ENCODE assay signal across 9 cellular contexts in genomic region chr9:126773004-126773607, GRCh38. TPM values are rescaled to one million over a fixed set of nuclear protein-coding genes. Genes with fewer than 3 reads are reported as not detected.
DNase-seq lines count a peak whose midpoint lies in the region; ATAC-seq, FAIRE-seq and TF ChIP-seq lines count a peak whose summit lies in the region.
"Had no signal": no experiment of that assay in that cellular context is flagged by ENCODE, and none has a peak within 500 bp of the region (broad histone marks: within the 10 kb centered on the region; RNA-seq: fewer than 3 reads in every experiment).

No MANE protein-coding gene starts in this region.

- H3K36me3 ChIP-seq in BJ (ENCODE audit: control insufficient read depth, insufficient read depth, low read length): no peaks in the 10 kb centered on the region

- peaks cover 2% of the 10 kb centered on the region for H3K27me3 ChIP-seq in BJ (ENCODE audit: control insufficient read depth, insufficient read depth, low read length)

- DNase-seq in BJ (ENCODE audit: low read depth) (no peak), HCEC 1CT (peak; percentile 28), iris pigment epithelial cell (ENCODE audit: low read depth) (peak; percentile 28), GM12892 (ENCODE audit: insufficient read length) (no peak), ureter (ENCODE audit: low spot score) (no peak), NCI-H2029 (lab: John Stamatoyannopoulos, UW) (no peak)

- CTCF ChIA-PET in BJ (lab: Yijun Ruan, JAX): interaction anchor here (0.5 to 2.2 kb wide), 6 partner anchors 9 to 1531 kb away, joined by 3 to 8 read pairs (median 4); no protein-coding TSS in a partner anchor

- H3K4me3 ChIP-seq in BJ (ENCODE audit: low read depth, low read length): no peak overlapping the region
- H3K4me3 ChIP-seq in WI38 (ENCODE audit: low read depth, low read length): no peak overlapping the region
- H3K4me3 ChIP-seq: skin epidermis had no signal

- peak; percentile 57 for TF ChIP-seq CTCF in BJ (IDR thresholded peaks at IDR 0.05; ENCODE audit: insufficient read depth, low read depth, low read length)
- TF ChIP-seq CTCF in WI38 (IDR thresholded peaks at IDR 0.05; ENCODE audit: low read depth, low read length): peak; percentile 77

- ATAC-seq in HG03159 (IDR thresholded peaks at IDR 0.05; ENCODE audit: unreplicated experiment): no peak

- POLR2A ChIA-PET in BJ (lab: Charles Lee): interaction anchor here (0.6 kb wide), 1 partner anchor 446 kb away, joined by 3 read pairs; the partner anchor contains the start of gene MVB12B

- no peak for TF ChIP-seq POLR2A in GM12892 (IDR thresholded peaks at IDR 0.05; ENCODE audit: low read depth, low read length)

- no peak for FAIRE-seq in GM12892 (lab: Jason Lieb, UNC)

RNA-seq across cellular contexts. Expression of gene ZBTB43, which starts 31.7 kb away (rescaled TPM):
- polyA plus RNA-seq in BJ (2011; rRNA removed): 4.6 and 9.6 TPM in 2 replicates
- polyA minus RNA-seq in BJ (2011; rRNA and poly(A)+ RNA removed): 4.0 and 4.3 TPM in 2 replicates
- 8.5 TPM for polyA plus RNA-seq in GM12892 (2012; ENCODE audit: missing spikeins)
- total RNA-seq in ureter: 22.0 TPM

Comparison
In these comparisons a context has a peak if more than half of its experiments do, and no peak if none do; other contexts are left out.
1. DNase-seq: peak in HCEC 1CT (single experiment) and iris pigment epithelial cell (single experiment); none in BJ (single experiment), GM12892 (single experiment), ureter (single experiment) and NCI-H2029 (single experiment).